In the genomic region with DNA sequence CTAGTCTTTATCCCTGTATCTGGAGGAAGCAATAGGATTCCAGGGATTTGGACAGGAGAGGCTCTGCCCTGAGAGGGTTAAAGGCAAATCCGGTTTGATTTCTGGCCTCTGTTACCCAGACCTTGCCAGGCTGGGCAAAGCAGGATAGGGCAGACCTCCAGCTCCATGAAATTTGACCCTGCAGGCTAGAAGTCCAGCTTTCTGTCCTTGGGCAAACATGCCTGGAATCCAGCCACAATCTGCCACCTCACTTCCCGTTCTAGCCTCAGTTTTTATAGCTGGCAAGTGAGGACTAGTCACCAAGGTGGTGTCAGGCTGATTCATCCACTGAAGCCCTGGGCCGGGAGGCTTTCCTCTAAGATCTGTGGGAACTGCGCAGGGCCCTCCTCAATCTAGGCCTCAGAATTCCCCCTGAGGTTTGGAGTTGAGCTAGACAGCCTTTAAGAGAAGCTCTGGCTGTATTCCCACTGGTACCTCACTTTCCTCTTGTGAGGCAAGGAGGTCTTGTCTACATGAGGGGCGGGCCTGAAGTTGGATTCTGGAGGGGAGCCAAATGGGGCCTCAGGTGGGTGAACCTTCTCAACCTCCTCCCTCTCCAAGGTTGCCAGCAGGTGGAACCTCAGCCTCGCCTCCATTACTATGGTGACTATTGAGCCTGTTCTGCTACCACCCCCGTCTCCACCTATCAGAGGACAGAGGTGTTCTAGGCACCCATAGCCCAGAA, we compare ENCODE assay signal across 1 cellular context.
TF ChIP-seq lines count a peak whose summit lies in the region.

No MANE protein-coding gene starts in this region.

TF ChIP-seq in HepG2, 621 proteins besides CTCF, POLR2A, EP300 and RAD21 (continued from another document):
- TF ChIP-seq ZBTB2 (CRISPR knock-in tag; IDR thresholded peaks at IDR 0.05; ENCODE audit: low read depth) (no peak), PAF1 (CRISPR knock-in tag; IDR thresholded peaks at IDR 0.05) (no peak), HOXA3 (CRISPR knock-in tag; IDR thresholded peaks at IDR 0.05) (peak; percentile 66; the same call in 1 of the 2 replicates), MYC (CRISPR knock-in tag; IDR thresholded peaks at IDR 0.05; ENCODE audit: borderline replicate concordance) (peak; percentile 31; the same call in 1 of the 2 replicates), NCOA2 (CRISPR knock-in tag; IDR thresholded peaks at IDR 0.05) (no peak)
- TF ChIP-seq, protein P1, sequence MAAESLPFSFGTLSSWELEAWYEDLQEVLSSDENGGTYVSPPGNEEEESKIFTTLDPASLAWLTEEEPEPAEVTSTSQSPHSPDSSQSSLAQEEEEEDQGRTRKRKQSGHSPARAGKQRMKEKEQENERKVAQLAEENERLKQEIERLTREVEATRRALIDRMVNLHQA (CRISPR knock-in tag; IDR thresholded peaks at IDR 0.05): no peak
- TF ChIP-seq, protein P2, sequence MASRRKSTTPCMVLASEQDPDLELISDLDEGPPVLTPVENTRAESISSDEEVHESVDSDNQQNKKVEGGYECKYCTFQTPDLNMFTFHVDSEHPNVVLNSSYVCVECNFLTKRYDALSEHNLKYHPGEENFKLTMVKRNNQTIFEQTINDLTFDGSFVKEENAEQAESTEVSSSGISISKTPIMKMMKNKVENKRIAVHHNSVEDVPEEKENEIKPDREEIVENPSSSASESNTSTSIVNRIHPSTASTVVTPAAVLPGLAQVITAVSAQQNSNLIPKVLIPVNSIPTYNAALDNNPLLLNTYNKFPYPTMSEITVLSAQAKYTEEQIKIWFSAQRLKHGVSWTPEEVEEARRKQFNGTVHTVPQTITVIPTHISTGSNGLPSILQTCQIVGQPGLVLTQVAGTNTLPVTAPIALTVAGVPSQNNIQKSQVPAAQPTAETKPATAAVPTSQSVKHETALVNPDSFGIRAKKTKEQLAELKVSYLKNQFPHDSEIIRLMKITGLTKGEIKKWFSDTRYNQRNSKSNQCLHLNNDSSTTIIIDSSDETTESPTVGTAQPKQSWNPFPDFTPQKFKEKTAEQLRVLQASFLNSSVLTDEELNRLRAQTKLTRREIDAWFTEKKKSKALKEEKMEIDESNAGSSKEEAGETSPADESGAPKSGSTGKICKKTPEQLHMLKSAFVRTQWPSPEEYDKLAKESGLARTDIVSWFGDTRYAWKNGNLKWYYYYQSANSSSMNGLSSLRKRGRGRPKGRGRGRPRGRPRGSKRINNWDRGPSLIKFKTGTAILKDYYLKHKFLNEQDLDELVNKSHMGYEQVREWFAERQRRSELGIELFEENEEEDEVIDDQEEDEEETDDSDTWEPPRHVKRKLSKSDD (CRISPR knock-in tag; IDR thresholded peaks at IDR 0.05; ENCODE audit: low read depth): no peak
- TF ChIP-seq, protein P3, sequence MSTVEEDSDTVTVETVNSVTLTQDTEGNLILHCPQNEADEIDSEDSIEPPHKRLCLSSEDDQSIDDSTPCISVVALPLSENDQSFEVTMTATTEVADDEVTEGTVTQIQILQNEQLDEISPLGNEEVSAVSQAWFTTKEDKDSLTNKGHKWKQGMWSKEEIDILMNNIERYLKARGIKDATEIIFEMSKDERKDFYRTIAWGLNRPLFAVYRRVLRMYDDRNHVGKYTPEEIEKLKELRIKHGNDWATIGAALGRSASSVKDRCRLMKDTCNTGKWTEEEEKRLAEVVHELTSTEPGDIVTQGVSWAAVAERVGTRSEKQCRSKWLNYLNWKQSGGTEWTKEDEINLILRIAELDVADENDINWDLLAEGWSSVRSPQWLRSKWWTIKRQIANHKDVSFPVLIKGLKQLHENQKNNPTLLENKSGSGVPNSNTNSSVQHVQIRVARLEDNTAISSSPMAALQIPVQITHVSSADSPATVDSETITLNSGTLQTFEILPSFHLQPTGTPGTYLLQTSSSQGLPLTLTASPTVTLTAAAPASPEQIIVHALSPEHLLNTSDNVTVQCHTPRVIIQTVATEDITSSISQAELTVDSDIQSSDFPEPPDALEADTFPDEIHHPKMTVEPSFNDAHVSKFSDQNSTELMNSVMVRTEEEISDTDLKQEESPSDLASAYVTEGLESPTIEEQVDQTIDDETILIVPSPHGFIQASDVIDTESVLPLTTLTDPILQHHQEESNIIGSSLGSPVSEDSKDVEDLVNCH (CRISPR knock-in tag; IDR thresholded peaks at IDR 0.05): no peak
